ENCODE assay signal across 1 cellular context in genomic region chr17:80474231-80474932, GRCh38.
TF ChIP-seq lines count a peak whose summit lies in the region.

No MANE protein-coding gene starts in this region.

TF ChIP-seq in SK-N-SH treated with all-trans-retinoic acid at 6 μM for 48 hours, 23 proteins besides CTCF, POLR2A, EP300 and RAD21 (continued from another document):
- no peak for TF ChIP-seq CREB5 (CRISPR knock-in tag; IDR thresholded peaks at IDR 0.05; ENCODE audit: low read depth)
- TF ChIP-seq TOX (CRISPR knock-in tag; IDR thresholded peaks at IDR 0.05; ENCODE audit: borderline replicate concordance) = no peak
